ENCODE assay signal across 11 cellular contexts in the genomic region with DNA sequence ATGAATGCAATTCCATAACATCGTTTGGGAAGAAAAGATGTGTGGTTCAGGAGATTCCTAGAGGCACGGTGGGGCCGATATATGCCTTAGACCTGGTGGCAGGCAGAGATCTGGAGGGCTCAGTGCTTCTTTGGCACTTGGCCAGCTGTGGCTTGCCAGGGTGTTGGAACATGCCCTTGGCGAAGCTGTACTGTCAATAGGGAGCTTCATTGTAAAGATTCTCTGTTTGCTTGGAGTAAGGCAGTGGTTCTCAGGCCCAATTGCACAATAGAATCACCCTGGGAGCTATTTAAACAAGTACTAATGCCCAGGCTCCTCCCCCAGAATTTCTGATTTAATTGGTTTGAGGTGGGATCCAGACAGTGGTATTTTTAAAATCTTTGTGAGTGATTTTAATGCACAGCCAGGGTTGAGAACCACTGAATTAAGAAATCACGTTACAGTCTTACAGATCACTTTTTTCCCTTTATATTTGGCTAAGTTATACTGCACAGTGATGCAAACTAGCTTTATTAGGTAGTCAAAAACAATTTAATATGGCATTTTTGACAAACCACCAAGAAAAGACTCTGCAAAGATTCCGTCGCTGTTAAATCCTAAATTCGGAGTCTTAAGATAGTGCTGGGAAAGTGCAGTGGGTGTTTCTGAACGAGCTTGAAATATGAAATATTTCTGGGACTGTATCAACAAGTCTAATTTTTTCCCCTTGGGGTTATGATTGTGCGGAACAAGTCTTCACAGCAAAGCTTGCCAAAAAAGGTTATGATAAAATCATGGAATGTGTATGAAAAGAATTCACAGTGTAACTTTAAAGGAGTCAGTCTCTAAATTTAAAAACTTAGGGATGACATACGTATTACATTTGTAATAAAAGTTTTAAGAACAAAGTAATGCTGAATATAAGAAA.
DNase-seq lines count a peak whose midpoint lies in the region; ATAC-seq lines count a peak whose summit lies in the region.
"Had no signal": no experiment of that assay in that cellular context is flagged by ENCODE, and none has a peak within 500 bp of the region (broad histone marks: within the 10 kb centered on the region; RNA-seq: fewer than 3 reads in every experiment).

No MANE protein-coding gene starts in this region.

- peaks cover 3% of the 10 kb centered on the region; the same call in 1 of the 2 replicates for H3K36me3 ChIP-seq in HUES64 (ENCODE audit: insufficient read depth, low read length)
- no peaks in the 10 kb centered on the region for H3K36me3 ChIP-seq in stomach smooth muscle (ENCODE audit: control insufficient read depth in 2 of 2, insufficient read depth in 2 of 2, low read length in 2 of 2)

- intact Hi-C loops in left ventricle myocardium superior (cut with micrococcal nuclease): no loop called here

- WGBS in HUES64: 89% methylated on average over 10 of the region's 11 CpGs

- DNase-seq in amniotic epithelial cell (ENCODE audit: low read depth) (peak; percentile 82), left ventricle myocardium superior (peak; percentile 68), CD1c-positive myeloid dendritic cell (ENCODE audit: extremely low spot score) (no peak), retina (no peak)
- DNase-seq: activated naive CD8-positive, alpha-beta T cell treated with anti-CD3 and anti-CD28 coated beads, Interleukin-2, amount 10 ng/mL, durations not matched to agents 7 days and 5 days; RPMI8226; stimulated activated naive CD4-positive, alpha-beta T cell had no signal

- H3K9me3 ChIP-seq in HUES64 (ENCODE audit: insufficient read depth, low read depth, low read length) (no peaks in the 10 kb centered on the region), stomach smooth muscle (ENCODE audit: control insufficient read depth in 2 of 2, low read length in 2 of 2) (no peaks in the 10 kb centered on the region)

- H3K9ac ChIP-seq in HUES64 (ENCODE audit: low read depth, low read length) (no peak overlapping the region), stomach smooth muscle (ENCODE audit: low read length in 2 of 2) (no peak overlapping the region)

- peak; percentile 70 for ATAC-seq in left ventricle myocardium superior
- no peak for ATAC-seq in GM21723 (IDR thresholded peaks at IDR 0.05; ENCODE audit: unreplicated experiment)
- ATAC-seq in GM19397 (IDR thresholded peaks at IDR 0.05; ENCODE audit: unreplicated experiment): no peak

- H3K4me3 ChIP-seq in HUES64 (ENCODE audit: low read length) (no peak overlapping the region), stomach smooth muscle (ENCODE audit: low read length in 2 of 2) (peak overlapping the region in 1 of 2 donors; percentile 47)

- H3K27ac ChIP-seq in HUES64 (ENCODE audit: low read depth, low read length) (0 out of 2 replicates have a peak overlapping the region, but pooled peaks have one; percentile 14), stomach smooth muscle (ENCODE audit: low read length) (peak overlapping the region; percentile 64)

- H3K27me3 ChIP-seq in HUES64 (ENCODE audit: insufficient read depth, low read length): no peaks in the 10 kb centered on the region
- no peaks in the 10 kb centered on the region for H3K27me3 ChIP-seq in stomach smooth muscle (ENCODE audit: control insufficient read depth in 1 of 2, insufficient read depth in 2 of 2, low read length in 2 of 2)

- peaks cover 23% of the 10 kb centered on the region for H3K4me1 ChIP-seq in HUES64 (ENCODE audit: insufficient read depth, low read length)
- H3K4me1 ChIP-seq in stomach smooth muscle (ENCODE audit: control insufficient read depth, insufficient read depth, low read length): peaks cover 22% of the 10 kb centered on the region

Comparison
In these comparisons a context has a peak if more than half of its experiments do, and no peak if none do; other contexts are left out.
1. DNase-seq: peak in amniotic epithelial cell (single experiment) and left ventricle myocardium superior (single experiment); none in CD1c-positive myeloid dendritic cell (single experiment) and retina (single experiment).